Comparison of ENCODE assay signal across 27 cellular contexts in genomic region chr3:10816863-10817253, GRCh38. TPM values are rescaled to one million over a fixed set of nuclear protein-coding genes. Genes with fewer than 3 reads are reported as not detected.
A peak's percentile ranks its signal among the peaks of the same experiment; 100 is the strongest.
DNase-seq lines count a peak whose midpoint lies in the region; ATAC-seq, FAIRE-seq and TF ChIP-seq lines count a peak whose summit lies in the region.
"Had no signal": no experiment of that assay in that cellular context is flagged by ENCODE, and none has a peak within 500 bp of the region (broad histone marks: within the 10 kb centered on the region; RNA-seq: fewer than 3 reads in every experiment).

No MANE protein-coding gene starts in this region.

- TF ChIP-seq CTCF in right atrium auricular region (IDR thresholded peaks at IDR 0.05) = no peak
- no peak for TF ChIP-seq CTCF in mammary epithelial cell (conservative IDR thresholded peaks at IDR 0.05 in 1 of 2, IDR thresholded peaks at IDR 0.05 in 1 of 2; ENCODE audit: extremely low read depth in 1 of 2, insufficient read depth in 1 of 2, low read depth in 1 of 2, low read length in 2 of 2)
- no peak for TF ChIP-seq CTCF in keratinocyte (optimal IDR thresholded peaks at IDR 0.05 in 1 of 3, IDR thresholded peaks at IDR 0.05 in 1 of 3, conservative IDR thresholded peaks at IDR 0.05 in 1 of 3; ENCODE audit: extremely low read depth in 1 of 3, insufficient read depth in 2 of 3, low read length in 3 of 3)

- H3K27ac ChIP-seq in right atrium auricular region = no peak overlapping the region
- H3K27ac ChIP-seq in mammary epithelial cell (ENCODE audit: insufficient read depth, low read depth, low read length) = no peak overlapping the region
- H3K27ac ChIP-seq in keratinocyte (ENCODE audit: control insufficient read depth, insufficient read depth, low read length) = no peak overlapping the region
- H3K27ac ChIP-seq: upper lobe of left lung had no signal

- H4K20me1 ChIP-seq in mammary epithelial cell (ENCODE audit: insufficient read depth, low read length) (no peaks in the 10 kb centered on the region), keratinocyte (ENCODE audit: control insufficient read depth, extremely low read depth, insufficient read depth, low read length) (no peaks in the 10 kb centered on the region)

- WGBS in mammary epithelial cell (ENCODE audit: low coverage, missing lambda C conversion rate) = 92% methylated on average over 8 of the region's 10 CpGs

- H3K27me3 Mint-ChIP-seq in effector memory CD8-positive, alpha-beta T cell = peaks cover 22 to 61% of the 10 kb centered on the region in 2 donors

- in situ Hi-C loops in mammary epithelial cell (cut with MboI; ENCODE audit: low sequenced_read_pairs in 2 of 2) = no loop called here

- intact Hi-C loops in cardiac septum (cut with DNase I) (no loop called here), mammary epithelial cell (cut with micrococcal nuclease) (loop anchor here (2.0 kb wide), 1 partner anchor 44 kb away; no protein-coding TSS in a partner anchor)

- no peak for FAIRE-seq in keratinocyte (lab: Jason Lieb, UNC)

- peak overlapping the region; percentile 97 for H3K4me2 ChIP-seq in mammary epithelial cell (ENCODE audit: insufficient read depth, low read depth, low read length)
- peak overlapping the region; percentile 84 for H3K4me2 ChIP-seq in keratinocyte (ENCODE audit: control insufficient read depth, extremely low read depth, insufficient read depth, low read depth, low read length)

- H3K9me3 ChIP-seq in right atrium auricular region = no peaks in the 10 kb centered on the region
- H3K9me3 ChIP-seq in mammary epithelial cell (replicated peaks; ENCODE audit: insufficient read depth, low read length) = no peaks in the 10 kb centered on the region
- no peaks in the 10 kb centered on the region for H3K9me3 ChIP-seq in keratinocyte (ENCODE audit: control insufficient read depth, low read depth, low read length)
- H3K9me3 ChIP-seq: Caco-2, upper lobe of left lung had no signal

- H3K4me1 ChIP-seq in right atrium auricular region (peaks cover 0 to 7% of the 10 kb centered on the region in 2 donors), mammary epithelial cell (ENCODE audit: insufficient read depth, low read length) (peaks cover 16% of the 10 kb centered on the region), keratinocyte (ENCODE audit: control insufficient read depth, extremely low read depth, insufficient read depth, low read length) (peaks cover 9% of the 10 kb centered on the region)

- CTCF ChIA-PET in mammary epithelial cell (lab: Charles Lee; ENCODE audit: low non-redundant PET) = no interaction called here

- H3K27ac Mint-ChIP-seq in effector memory CD8-positive, alpha-beta T cell = no peak overlapping the region
- H3K27ac Mint-ChIP-seq: HFFc6; natural killer cell; stimulated activated naive CD8-positive, alpha-beta T cell treated with anti-CD3 and anti-CD28 coated beads, Interleukin-15, amount 100 ng/mL, for 72 hours; T-helper 2 cell treated with Interferon-gamma antibody and Interleukin-4, amounts not matched to agents 5 μg/mL and 100 μg/mL, for 36 hours had no signal

- ATAC-seq in effector memory CD8-positive, alpha-beta T cell (replicated peaks) = no peak
- ATAC-seq: natural killer cell; stimulated activated naive CD8-positive, alpha-beta T cell treated with anti-CD3 and anti-CD28 coated beads, Interleukin-15, amount 100 ng/mL, for 72 hours had no signal

- no peaks in the 10 kb centered on the region for H3K9me1 ChIP-seq in keratinocyte (ENCODE audit: control insufficient read depth, extremely low read depth, insufficient read depth, low read length)

- no peaks in the 10 kb centered on the region for H3K4me1 Mint-ChIP-seq in effector memory CD8-positive, alpha-beta T cell (ENCODE audit: low read depth in 2 of 2)
- H3K4me1 Mint-ChIP-seq: natural killer cell; stimulated activated naive CD8-positive, alpha-beta T cell treated with anti-CD3 and anti-CD28 coated beads, Interleukin-15, amount 100 ng/mL, for 72 hours had no signal

- H2AFZ ChIP-seq in mammary epithelial cell (ENCODE audit: low read depth, low read length) (peak overlapping the region; percentile 95), keratinocyte (ENCODE audit: control insufficient read depth, low read length) (no peak overlapping the region)

- H3K36me3 ChIP-seq in right atrium auricular region (no peaks in the 10 kb centered on the region), mammary epithelial cell (ENCODE audit: insufficient read depth, low read length) (peaks cover 5% of the 10 kb centered on the region), keratinocyte (ENCODE audit: control insufficient read depth in 2 of 2, extremely low read depth in 1 of 2, insufficient read depth in 2 of 2, low read length in 2 of 2) (peaks cover 0 to 5% of the 10 kb centered on the region in 2 experiments)
- H3K36me3 ChIP-seq: upper lobe of left lung, WERI-Rb-1 had no signal

- no peak overlapping the region for H3K9ac ChIP-seq in mammary epithelial cell (ENCODE audit: insufficient read depth, low read length)
- no peak overlapping the region for H3K9ac ChIP-seq in keratinocyte (ENCODE audit: control insufficient read depth, extremely low read depth, insufficient read depth, low read length)

- no peak overlapping the region for H3K4me3 Mint-ChIP-seq in effector memory CD8-positive, alpha-beta T cell
- H3K4me3 Mint-ChIP-seq: HFFc6; natural killer cell; stimulated activated naive CD8-positive, alpha-beta T cell treated with anti-CD3 and anti-CD28 coated beads, Interleukin-15, amount 100 ng/mL, for 72 hours; T-helper 2 cell treated with Interferon-gamma antibody and Interleukin-4, amounts not matched to agents 5 μg/mL and 100 μg/mL, for 36 hours had no signal

- DNase-seq in right atrium auricular region (ENCODE audit: low spot score) (peak; percentile 9), cardiac septum (ENCODE audit: low spot score) (no peak), mammary epithelial cell (no peak), keratinocyte (ENCODE audit: low read depth, low spot score) (no peak), Kasumi-1 (lab: John Stamatoyannopoulos, UW) (no peak), NCI-H1436 (lab: John Stamatoyannopoulos, UW) (no peak), DMS153 treated with DMSO at 0.1 percent for 48 hours (lab: John Stamatoyannopoulos, UW; ENCODE audit: unreplicated experiment) (no peak)
- no peak for DNase-seq in effector memory CD8-positive, alpha-beta T cell
- DNase-seq: activated CD8-positive, alpha-beta memory T cell treated with anti-CD3 and anti-CD28 coated beads, Interleukin-2, amount 50 U/mL, for 4 hours; activated naive CD4-positive, alpha-beta T cell treated with anti-CD3 and anti-CD28 coated beads, Interleukin-2, amount 50 U/mL, for 16 hours; Caco-2; EL; HFFc6; KBM-7; natural killer cell; NCI-H146; NCI-H446 treated with DMSO at 0.1 percent for 48 hours; OCI-M1; Right ventricle myocardium superior; stimulated activated CD4-positive, alpha-beta T cell treated with anti-CD3 and anti-CD28 coated beads, Interleukin-15, amount 100 ng/mL, for 24 hours; stimulated activated naive CD8-positive, alpha-beta T cell treated with anti-CD3 and anti-CD28 coated beads, Interleukin-15, amount 100 ng/mL, for 72 hours; WERI-Rb-1 had no signal

- H3K79me2 ChIP-seq in mammary epithelial cell (ENCODE audit: insufficient read depth, low read length) (no peaks in the 10 kb centered on the region), keratinocyte (ENCODE audit: control insufficient read depth, insufficient read depth, low read length) (no peaks in the 10 kb centered on the region)

- BruUV-seq in mammary epithelial cell (replicated peaks; lab: Mats Ljungman, UMichigan) = no TSS peak

- H3K4me3 ChIP-seq in right atrium auricular region (no peak overlapping the region), mammary epithelial cell (replicated peaks in 1 of 3; ENCODE audit: insufficient read depth in 1 of 3, low read depth in 2 of 3, low read length in 3 of 3) (peak overlapping the region; percentile 39 to 52 (median 52)), keratinocyte (ENCODE audit: control insufficient read depth in 2 of 3, extremely low read depth in 1 of 3, insufficient read depth in 2 of 3, low read depth in 1 of 3, low read length in 3 of 3) (peak overlapping the region; percentile 54 to 62 (median 59))

- H3K36me3 Mint-ChIP-seq in effector memory CD8-positive, alpha-beta T cell (ENCODE audit: insufficient read depth) = no peaks in the 10 kb centered on the region
- H3K36me3 Mint-ChIP-seq: natural killer cell had no signal

- H3K9me3 Mint-ChIP-seq in effector memory CD8-positive, alpha-beta T cell = no peaks in the 10 kb centered on the region
- H3K9me3 Mint-ChIP-seq: HFFc6; natural killer cell; stimulated activated naive CD8-positive, alpha-beta T cell treated with anti-CD3 and anti-CD28 coated beads, Interleukin-15, amount 100 ng/mL, for 72 hours; T-helper 2 cell treated with Interferon-gamma antibody and Interleukin-4, amounts not matched to agents 5 μg/mL and 100 μg/mL, for 36 hours had no signal

- no peaks in the 10 kb centered on the region for H3K27me3 ChIP-seq in right atrium auricular region
- no peaks in the 10 kb centered on the region for H3K27me3 ChIP-seq in mammary epithelial cell (ENCODE audit: insufficient read depth, low read length)
- no peaks in the 10 kb centered on the region for H3K27me3 ChIP-seq in keratinocyte (ENCODE audit: control insufficient read depth, extremely low read depth, insufficient read depth, low read length)

- dilution Hi-C loops in mammary epithelial cell (cut with HindIII; ENCODE audit: low sequenced_read_pairs) = no loop called here
- dilution Hi-C loops in keratinocyte (cut with MboI; ENCODE audit: extremely low pct_ligation_motif_present, low sequenced_read_pairs) = no loop called here

RNA-seq across cellular contexts. Expression of gene SLC6A11, which starts 0.8 kb away (rescaled TPM):
- total RNA-seq in right atrium auricular region = not detected
- total RNA-seq in cardiac septum = not detected
- 1 to 10 TPM; 2.5 to 7.8 TPM for total RNA-seq in mammary epithelial cell
- 10.7 TPM for polyA plus RNA-seq in mammary epithelial cell
- polyA minus RNA-seq in mammary epithelial cell = 19.1 TPM
- polyA plus RNA-seq in keratinocyte = 9.4 to 24.8 TPM (median 9.8 TPM) in 3 replicates
- polyA plus RNA-seq in keratinocyte (2011; ENCODE audit: low read depth) = 1.8 TPM
- polyA plus RNA-seq in keratinocyte (2011; cell fraction: cytosol; rRNA removed) = 6.5 and 7.4 TPM in 2 replicates
- 31.8 and 35.2 TPM in 2 replicates for polyA plus RNA-seq in keratinocyte (2011; cell fraction: nucleus; rRNA removed)
- polyA plus RNA-seq in keratinocyte (2012; ENCODE audit: low replicate concordance) = 6.9 and 7.3 TPM in 2 replicates
- 9.0 to 21.9 TPM (median 9.9 TPM) in 3 replicates for polyA minus RNA-seq in keratinocyte
- polyA minus RNA-seq in keratinocyte (2011; cell fraction: cytosol; rRNA and poly(A)+ RNA removed) = 6.5 TPM
- polyA minus RNA-seq in keratinocyte (2011; cell fraction: nucleus; rRNA and poly(A)+ RNA removed) = 15.0 and 21.8 TPM in 2 replicates
- total RNA-seq: A172, Caco-2, dermis microvascular lymphatic vessel endothelial cell, fibroblast of villous mesenchyme, natural killer cell, Right ventricle myocardium superior had no signal

Comparison
In these comparisons a context has a peak if more than half of its experiments do, and no peak if none do; other contexts are left out.
1. H3K4me3 ChIP-seq: peak in mammary epithelial cell (3 of 3) and keratinocyte (3 of 3); none in right atrium auricular region (0 of 2).